In the genomic region with DNA sequence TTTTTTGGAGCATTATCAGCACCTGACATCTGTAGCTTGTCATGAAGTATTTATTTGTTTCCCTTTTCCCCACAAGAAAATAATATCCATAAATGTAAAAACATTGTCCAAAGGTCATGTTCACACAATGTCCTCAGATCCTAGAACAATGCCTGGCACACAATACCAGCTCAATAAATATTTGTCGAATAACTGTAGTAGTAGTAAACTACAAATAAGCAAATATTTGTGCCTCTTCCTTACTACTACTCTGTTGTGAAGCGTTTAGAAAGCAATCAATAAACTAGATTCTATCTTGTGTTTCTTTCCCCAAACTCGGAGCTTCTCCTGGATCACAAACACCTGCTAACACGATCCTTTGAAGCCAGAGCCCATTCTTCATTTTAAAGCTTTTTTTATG, we compare ENCODE assay signal across 25 cellular contexts.
"Had no signal": no experiment of that assay in that cellular context is flagged by ENCODE, and none has a peak within 500 bp of the region (broad histone marks: within the 10 kb centered on the region; RNA-seq: fewer than 3 reads in every experiment).

No MANE protein-coding gene starts in this region.

- H3K27me3 ChIP-seq: SJSA1 had no signal

- ATAC-seq: HepG2, T-cell had no signal

- FAIRE-seq: HepG2, RCC 7860 had no signal

- DNase-seq: IMR-90, Karpas-422, KG1, MM.1S, NCI-H1092 treated with DMSO at 0.1 percent for 48 hours, NCI-H1436, NCI-H187, NCI-H2029, NCI-H2081 treated with DMSO at 0.1 percent for 48 hours, NCI-H2171, NCI-H226, NCI-H446, NCI-H510A, NCI-H524 treated with DMSO at 0.1 percent for 48 hours, NCI-H69, NCI-H774, Right ventricle myocardium superior, RPMI8226, SIG-M5, SW 1271, T-cell had no signal

- H3K36me3 ChIP-seq: SJSA1 had no signal

- H3K4me3 ChIP-seq: SJSA1, SK-N-MC had no signal

- H3K27ac ChIP-seq: SJSA1, SK-N-MC had no signal

- H3K9me3 ChIP-seq: SJSA1 had no signal
